Comparison of ENCODE assay signal across 15 cellular contexts in genomic region chr20:11810316-11811130, GRCh38.
DNase-seq lines count a peak whose midpoint lies in the region; ATAC-seq and TF ChIP-seq lines count a peak whose summit lies in the region.
"Had no signal": no experiment of that assay in that cellular context is flagged by ENCODE, and none has a peak within 500 bp of the region (broad histone marks: within the 10 kb centered on the region; RNA-seq: fewer than 3 reads in every experiment).

No MANE protein-coding gene starts in this region.

- H3K9me3 ChIP-seq in MG63, result no peaks in the 10 kb centered on the region; the same call in none of the 2 replicates
- H3K9me3 ChIP-seq: esophagus squamous epithelium, sigmoid colon had no signal

- POLR2A ChIA-PET in MCF 10A (lab: Yijun Ruan, JAX), result interaction anchor here (0.5 to 1.4 kb wide), 2 partner anchors 11 to 453 kb away, joined by 3 read pairs; no protein-coding TSS in a partner anchor

- DNase-seq in EH (ENCODE audit: low read depth) (peak; percentile 82), MG63 (peak; percentile 77), astrocyte of the cerebellum (ENCODE audit: low read depth) (peak; percentile 23), kidney glomerular epithelial cell (lab: John Stamatoyannopoulos, UW) (peak; percentile 45), superior temporal gyrus (ENCODE audit: extremely low spot score) (no peak), MCF 10A (ENCODE audit: unreplicated experiment) (no peak), T-helper 2 cell (no peak)
- DNase-seq: esophagus squamous epithelium; left cardiac atrium; naive thymus-derived CD4-positive, alpha-beta T cell; NCI-H748 treated with DMSO at 0.1 percent for 48 hours; sigmoid colon had no signal

- H3K36me3 ChIP-seq in MG63, result no peaks in the 10 kb centered on the region
- H3K36me3 ChIP-seq: esophagus squamous epithelium, sigmoid colon had no signal

- TF ChIP-seq CTCF in astrocyte of the cerebellum (IDR thresholded peaks at IDR 0.05; ENCODE audit: low read depth, low read length, missing control alignments) (no peak), MCF 10A (IDR thresholded peaks at IDR 0.05; ENCODE audit: unreplicated experiment) (no peak)

- H3K4me1 Mint-ChIP-seq in MCF 10A (ENCODE audit: insufficient read depth, unreplicated experiment), result peaks cover 17% of the 10 kb centered on the region
- H3K4me1 Mint-ChIP-seq: central memory CD8-positive, alpha-beta T cell; naive thymus-derived CD4-positive, alpha-beta T cell had no signal

- intact Hi-C loops in MCF 10A (cut with micrococcal nuclease), result no loop called here

- no peak overlapping the region for H3K4me3 ChIP-seq in MG63
- H3K4me3 ChIP-seq in astrocyte of the cerebellum (ENCODE audit: low read depth, low read length), result no peak overlapping the region
- H3K4me3 ChIP-seq: esophagus squamous epithelium, sigmoid colon had no signal

- no peak overlapping the region for H3K27ac Mint-ChIP-seq in MCF 10A (ENCODE audit: low read depth, unreplicated experiment)
- H3K27ac Mint-ChIP-seq: naive thymus-derived CD4-positive, alpha-beta T cell; T-helper 1 cell treated with Interleukin-12 subunit alpha and Interleukin-12 subunit beta and Interleukin-4 antibody, amounts not matched to agents 30 μg/mL and 1 μg/mL, for 36 hours had no signal

- no peak for ATAC-seq in HG03521 (IDR thresholded peaks at IDR 0.05; ENCODE audit: unreplicated experiment)
- ATAC-seq: naive thymus-derived CD4-positive, alpha-beta T cell had no signal

- H3K27me3 Mint-ChIP-seq in MCF 10A (ENCODE audit: insufficient read depth, unreplicated experiment), result no peaks in the 10 kb centered on the region
- H3K27me3 Mint-ChIP-seq: central memory CD8-positive, alpha-beta T cell had no signal

- CTCF ChIA-PET in MCF 10A (lab: Yijun Ruan, JAX), result interaction anchor here (0.6 to 0.9 kb wide), 3 partner anchors 24 to 88 kb away, joined by 3 to 4 read pairs (median 4); no protein-coding TSS in a partner anchor

- no peaks in the 10 kb centered on the region for H3K27me3 ChIP-seq in MG63
- H3K27me3 ChIP-seq: esophagus squamous epithelium, sigmoid colon had no signal

- in situ Hi-C loops in astrocyte of the cerebellum (cut with HindIII; ENCODE audit: low sequenced_read_pairs), result no loop called here

- BruUV-seq in MCF 10A (replicated peaks; lab: Mats Ljungman, UMichigan), result no TSS peak

- no peaks in the 10 kb centered on the region for H3K36me3 Mint-ChIP-seq in MCF 10A (ENCODE audit: insufficient read depth, unreplicated experiment)
- H3K36me3 Mint-ChIP-seq: naive thymus-derived CD4-positive, alpha-beta T cell had no signal

- no peaks in the 10 kb centered on the region for H3K9me3 Mint-ChIP-seq in MCF 10A (ENCODE audit: unreplicated experiment)

- H3K4me3 Mint-ChIP-seq in MCF 10A (ENCODE audit: unreplicated experiment), result no peak overlapping the region
- H3K4me3 Mint-ChIP-seq: central memory CD8-positive, alpha-beta T cell; naive thymus-derived CD4-positive, alpha-beta T cell; T-helper 1 cell treated with Interleukin-12 subunit alpha and Interleukin-12 subunit beta and Interleukin-4 antibody, amounts not matched to agents 30 μg/mL and 1 μg/mL, for 36 hours had no signal

Comparison
In these comparisons a context has a peak if more than half of its experiments do, and no peak if none do; other contexts are left out.
1. DNase-seq: peak in EH (single experiment), MG63 (single experiment), astrocyte of the cerebellum (single experiment) and kidney glomerular epithelial cell (single experiment); none in superior temporal gyrus (single experiment), MCF 10A (single experiment) and T-helper 2 cell (0 of 5).